Comparison of ENCODE assay signal across 12 cellular contexts in the genomic region with DNA sequence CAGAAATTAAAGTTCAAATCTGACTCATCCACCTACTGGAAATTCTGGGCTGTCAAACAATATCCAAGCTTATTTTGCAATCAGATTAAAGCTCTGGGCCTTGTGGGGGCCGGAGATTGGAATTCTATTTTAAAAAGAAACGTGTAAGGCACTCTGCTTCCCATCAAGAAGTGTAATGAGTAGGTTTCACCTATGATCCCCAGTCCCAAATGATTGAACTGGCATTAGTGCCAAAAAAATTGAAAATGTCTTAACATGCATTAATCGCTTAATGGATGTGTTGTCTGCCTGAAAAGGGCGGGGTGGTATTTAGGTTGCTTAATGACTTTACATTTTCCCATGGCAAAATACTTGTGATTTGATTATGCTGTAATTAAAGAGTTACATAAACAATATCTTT.
"Had no signal": no experiment of that assay in that cellular context is flagged by ENCODE, and none has a peak within 500 bp of the region (broad histone marks: within the 10 kb centered on the region; RNA-seq: fewer than 3 reads in every experiment).

No MANE protein-coding gene starts in this region.

- DNase-seq: activated B cell treated with CpG ODN at 0.5 μM for 24 hours; activated CD4-positive, alpha-beta T cell treated with anti-CD3 and anti-CD28 coated beads, Interleukin-2, amount 10 ng/mL, durations not matched to agents 24 days and 14 days; activated CD8-positive, alpha-beta memory T cell treated with anti-CD3 and anti-CD28 coated beads, Interleukin-2, amount 50 U/mL, for 48 hours; activated naive CD8-positive, alpha-beta T cell treated with anti-CD3 and anti-CD28 coated beads for 36 hours; effector CD8-positive, alpha-beta T cell; hypothalamus; kidney glomerular epithelial cell; left ventricle myocardium superior; naive thymus-derived CD8-positive, alpha-beta T cell; right lobe of liver; spleen; upper lobe of right lung had no signal

- H3K27ac ChIP-seq: right lobe of liver, spleen, upper lobe of right lung had no signal

- H3K9me3 ChIP-seq: right lobe of liver, upper lobe of right lung had no signal

- H3K4me1 ChIP-seq: right lobe of liver, spleen, upper lobe of right lung had no signal

- ATAC-seq: left ventricle myocardium superior; naive thymus-derived CD8-positive, alpha-beta T cell; right lobe of liver; upper lobe of right lung had no signal

- H3K36me3 ChIP-seq: right lobe of liver, spleen, upper lobe of right lung had no signal

- H3K4me3 ChIP-seq: right lobe of liver, spleen, upper lobe of right lung had no signal

- H3K27me3 ChIP-seq: right lobe of liver, spleen, upper lobe of right lung had no signal
